8 cellular contexts compared by ENCODE assay signal in genomic region chr11:68214173-68215086, GRCh38. TPM values are rescaled to one million over a fixed set of nuclear protein-coding genes. Genes with fewer than 3 reads are reported as not detected.
DNase-seq lines count a peak whose midpoint lies in the region; ATAC-seq lines count a peak whose summit lies in the region.

No MANE protein-coding gene starts in this region.

- ATAC-seq in esophagus mucosa (peak; percentile 24), HG02678 (IDR thresholded peaks at IDR 0.05; ENCODE audit: unreplicated experiment) (no peak), HG02884 (IDR thresholded peaks at IDR 0.05; ENCODE audit: unreplicated experiment) (no peak)

- H3K4me1 ChIP-seq in neuron (ENCODE audit: insufficient read depth, low read length), result peaks cover 27% of the 10 kb centered on the region

- H3K36me3 ChIP-seq in neuron (ENCODE audit: insufficient read depth, low read length), result no peaks in the 10 kb centered on the region

- peak overlapping the region; percentile 74 for H2AFZ ChIP-seq in neuron (ENCODE audit: low read depth, low read length)

- peak; percentile 30 for DNase-seq in stimulated activated CD4-positive, alpha-beta T cell treated with anti-CD3 and anti-CD28 coated beads, Interleukin-15, amount 100 ng/mL, for 24 hours
- no peak for DNase-seq in stimulated activated CD4-positive, alpha-beta T cell treated with anti-CD3 and anti-CD28 coated beads, Interleukin-2, amount 100 ng/mL, for 24 hours
- DNase-seq in SW480 (ENCODE audit: low spot score), result peak; percentile 29
- no peak for DNase-seq in AML-193 (lab: John Stamatoyannopoulos, UW)

- peak overlapping the region; percentile 68 for H3K4me3 ChIP-seq in neuron (ENCODE audit: low read length)

- no peaks in the 10 kb centered on the region for H3K27me3 ChIP-seq in neuron (ENCODE audit: insufficient read depth, low read length)

- H3K9me3 ChIP-seq in neuron (ENCODE audit: low read length), result no peaks in the 10 kb centered on the region

RNA-seq across cellular contexts. Expression of gene KMT5B, which starts 1.3 kb away (rescaled TPM):
- total RNA-seq in esophagus mucosa, result 23.7 TPM

RNA-seq across cellular contexts. Expression of gene C11orf24, which starts 57.3 kb away (rescaled TPM):
- total RNA-seq in esophagus mucosa, result 19.9 TPM

Comparison
In these comparisons a context has a peak if more than half of its experiments do, and no peak if none do; other contexts are left out.
1. DNase-seq: peak in stimulated activated CD4-positive, alpha-beta T cell treated with anti-CD3 and anti-CD28 coated beads, Interleukin-15, amount 100 ng/mL, for 24 hours (single experiment) and SW480 (single experiment); none in stimulated activated CD4-positive, alpha-beta T cell treated with anti-CD3 and anti-CD28 coated beads, Interleukin-2, amount 100 ng/mL, for 24 hours (0 of 2) and AML-193 (0 of 2).